ENCODE assay signal across 8 cellular contexts in the genomic region with DNA sequence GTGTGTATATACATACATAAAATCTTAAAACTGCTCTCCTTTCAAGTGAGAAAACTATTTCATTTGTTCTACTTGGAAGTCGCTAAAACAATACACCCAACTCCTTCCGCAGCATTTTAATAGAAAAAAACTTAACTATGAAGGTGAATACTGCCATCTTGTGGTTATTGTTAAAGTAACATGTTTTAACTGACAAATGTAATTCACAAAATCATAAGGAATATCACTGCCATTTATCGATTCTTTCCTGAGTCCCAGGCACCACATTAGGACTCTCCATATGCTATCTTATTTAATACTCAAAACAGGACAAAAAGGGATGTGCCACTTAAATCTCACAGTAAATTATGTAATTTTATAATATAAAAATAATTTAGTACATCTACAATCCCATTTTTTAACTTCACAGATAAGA.
DNase-seq lines count a peak whose midpoint lies in the region; ATAC-seq and TF ChIP-seq lines count a peak whose summit lies in the region.

No MANE protein-coding gene starts in this region.

- no peaks in the 10 kb centered on the region for H3K9me3 Mint-ChIP-seq in nephron

- no peaks in the 10 kb centered on the region for H4K20me1 ChIP-seq in DND-41 (ENCODE audit: insufficient read depth, low read length)

- no peaks in the 10 kb centered on the region for H3K4me1 Mint-ChIP-seq in nephron

- peak; percentile 66 for TF ChIP-seq CTCF in DND-41 (IDR thresholded peaks at IDR 0.05; ENCODE audit: borderline replicate concordance, extremely low read depth, low read length, poor library complexity, severe bottlenecking)
- TF ChIP-seq CTCF in dorsolateral prefrontal cortex (IDR thresholded peaks at IDR 0.05 in 54 of 56, conservative IDR thresholded peaks at IDR 0.05 in 2 of 56; ENCODE audit: low read depth in 1 of 56, partially characterized antibody in 56 of 56), result peak; percentile 34 to 92 (median 74)
- TF ChIP-seq CTCF in nephron (IDR thresholded peaks at IDR 0.05; ENCODE audit: unreplicated experiment in 3 of 3), result peak; percentile 46 to 65 (median 62)

- no peaks in the 10 kb centered on the region for H3K36me3 Mint-ChIP-seq in nephron (ENCODE audit: low read depth)

- no peaks in the 10 kb centered on the region for H3K27me3 Mint-ChIP-seq in nephron (ENCODE audit: low read depth)

- H3K9ac ChIP-seq in DND-41 (ENCODE audit: low read depth, low read length), result no peak overlapping the region

- no peaks in the 10 kb centered on the region for H3K9me3 ChIP-seq in DND-41 (ENCODE audit: insufficient read depth, low read length, severe bottlenecking)

- H3K4me1 ChIP-seq in DND-41 (ENCODE audit: insufficient read depth, low read length), result peaks cover 22% of the 10 kb centered on the region

- DNase-seq in DND-41, result no peak
- peak; percentile 36 for DNase-seq in NCI-H82 treated with DMSO at 0.1 percent for 48 hours (lab: John Stamatoyannopoulos, UW; ENCODE audit: unreplicated experiment)
- no peak for DNase-seq in dorsolateral prefrontal cortex
- DNase-seq in retina, result no peak

- H2AFZ ChIP-seq in DND-41 (ENCODE audit: low read depth, low read length), result 0 out of 2 replicates have a peak overlapping the region, but pooled peaks have one; percentile 36

- ATAC-seq in DND-41 (ENCODE audit: insufficient read depth, low read depth), result peak; percentile 65
- peak; percentile 56 for ATAC-seq in HG03565 (IDR thresholded peaks at IDR 0.05; ENCODE audit: unreplicated experiment)
- ATAC-seq in GM21367 (IDR thresholded peaks at IDR 0.05; ENCODE audit: unreplicated experiment), result no peak
- ATAC-seq in GM21717 (IDR thresholded peaks at IDR 0.05; ENCODE audit: unreplicated experiment), result no peak

- H3K79me2 ChIP-seq in DND-41 (ENCODE audit: insufficient read depth, low read length), result no peaks in the 10 kb centered on the region

- H3K4me2 ChIP-seq in DND-41 (ENCODE audit: insufficient read depth, low read length), result no peak overlapping the region

- H3K4me3 ChIP-seq in DND-41 (ENCODE audit: low read depth in 1 of 2, low read length in 2 of 2), result no peak overlapping the region
- peak overlapping the region in 2 of 59 donors; percentile 2 to 4 for H3K4me3 ChIP-seq in dorsolateral prefrontal cortex

- intact Hi-C loops in dorsolateral prefrontal cortex (cut with DNase I), result loop anchor here (5.0 kb wide), 1 partner anchor 1695 kb away; no protein-coding TSS in a partner anchor

- H3K27ac ChIP-seq in DND-41 (ENCODE audit: low read length) (no peak overlapping the region), dorsolateral prefrontal cortex (no peak overlapping the region)

- H3K4me3 Mint-ChIP-seq in nephron, result no peak overlapping the region

- H3K27ac Mint-ChIP-seq in nephron, result no peak overlapping the region

- H3K27me3 ChIP-seq in DND-41 (ENCODE audit: insufficient read depth, low read length, poor library complexity) (no peaks in the 10 kb centered on the region), dorsolateral prefrontal cortex (peaks cover 0 to 32% (median 7%) of the 10 kb centered on the region in 45 donors)

- H3K36me3 ChIP-seq in DND-41 (ENCODE audit: insufficient read depth, low read length), result no peaks in the 10 kb centered on the region

Comparison
In these comparisons a context has a peak if more than half of its experiments do, and no peak if none do; other contexts are left out.
1. ATAC-seq: peak in DND-41 (single experiment) and HG03565 (single experiment); none in GM21367 (single experiment) and GM21717 (single experiment).
2. Peak in every context shown above with its lines, with median percentiles within 50 percentile points of each other: CTCF ChIP-seq.